8 cellular contexts compared by ENCODE assay signal in the genomic region with DNA sequence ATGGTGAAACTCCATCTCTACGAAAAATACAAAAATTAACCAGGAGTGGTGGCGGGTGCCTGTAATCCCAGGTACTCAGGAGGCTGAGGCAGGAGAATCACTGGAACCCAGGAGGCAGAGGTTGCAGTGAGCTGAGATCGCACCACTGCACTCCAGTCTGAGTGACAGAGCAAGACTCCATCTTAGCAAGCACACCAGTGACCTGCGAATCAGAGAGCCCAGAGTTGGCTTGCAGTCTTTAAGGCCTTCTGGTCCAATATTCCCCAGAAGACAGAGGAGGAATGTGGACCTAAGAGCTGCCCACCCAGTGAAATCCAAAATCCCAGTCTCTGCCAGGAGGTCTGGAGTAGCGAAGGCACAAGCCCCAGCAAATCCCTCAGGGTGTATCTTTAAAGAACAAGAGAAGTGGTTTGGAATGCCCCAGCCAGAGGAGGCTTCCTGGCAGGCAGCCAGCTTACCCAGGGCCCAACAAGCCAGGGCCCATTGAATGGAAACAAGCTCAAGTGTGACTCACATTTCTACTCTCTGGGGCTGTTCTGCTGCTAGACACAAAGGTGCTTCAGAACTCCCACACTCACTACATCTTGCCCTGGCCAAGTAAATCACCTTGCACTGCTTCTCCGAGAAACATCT. TPM values are rescaled to one million over a fixed set of nuclear protein-coding genes. Genes with fewer than 3 reads are reported as not detected.
A peak's percentile ranks its signal among the peaks of the same experiment; 100 is the strongest.
DNase-seq lines count a peak whose midpoint lies in the region; ATAC-seq and TF ChIP-seq lines count a peak whose summit lies in the region.

No MANE protein-coding gene starts in this region.

- H3K36me3 Mint-ChIP-seq in Calu3 (ENCODE audit: insufficient read depth, unreplicated experiment), result no peaks in the 10 kb centered on the region
- no peaks in the 10 kb centered on the region for H3K36me3 Mint-ChIP-seq in T-helper 2 cell treated with Interferon-gamma antibody and Interleukin-4, amounts not matched to agents 5 μg/mL and 100 μg/mL, for 36 hours (ENCODE audit: low read depth)

- BruUV-seq in Calu3 (replicated peaks; lab: Mats Ljungman, UMichigan), result no TSS peak

- no peaks in the 10 kb centered on the region for H3K27me3 Mint-ChIP-seq in Calu3 (ENCODE audit: unreplicated experiment)
- peaks cover 4% of the 10 kb centered on the region for H3K27me3 Mint-ChIP-seq in T-helper 2 cell treated with Interferon-gamma antibody and Interleukin-4, amounts not matched to agents 5 μg/mL and 100 μg/mL, for 36 hours (ENCODE audit: low read depth)

- no peak overlapping the region for H3K4me3 Mint-ChIP-seq in Calu3 (ENCODE audit: low read depth, unreplicated experiment)
- no peak overlapping the region for H3K4me3 Mint-ChIP-seq in T-helper 2 cell treated with Interferon-gamma antibody and Interleukin-4, amounts not matched to agents 5 μg/mL and 100 μg/mL, for 36 hours

- H3K27ac Mint-ChIP-seq in Calu3 (ENCODE audit: unreplicated experiment), result no peak overlapping the region
- H3K27ac Mint-ChIP-seq in T-helper 2 cell treated with Interferon-gamma antibody and Interleukin-4, amounts not matched to agents 5 μg/mL and 100 μg/mL, for 36 hours, result no peak overlapping the region

- DNase-seq in Calu3 (peak; percentile 76), HT-29 (ENCODE audit: low spot score) (peak; percentile 26), retina (no peak), occipital lobe (lab: John Stamatoyannopoulos, UW) (no peak)
- peak; percentile 31 for DNase-seq in T-helper 2 cell treated with Interferon-gamma antibody and Interleukin-4, amounts not matched to agents 5 μg/mL and 100 μg/mL, for 36 hours (ENCODE audit: low spot score)
- DNase-seq in stimulated activated CD4-positive, alpha-beta T cell treated with anti-CD3 and anti-CD28 coated beads, TNF-alpha, amount 100 ng/mL, for 4 hours (ENCODE audit: low read depth in 3 of 3), result peak; percentile 16 to 38 (median 26)

- TF ChIP-seq CTCF in Calu3 (IDR thresholded peaks at IDR 0.05; ENCODE audit: unreplicated experiment), result no peak

- intact Hi-C loops in Calu3 (cut with micrococcal nuclease; ENCODE audit: unreplicated experiment), result no loop called here

- H3K9me3 Mint-ChIP-seq in Calu3 (ENCODE audit: low read depth, unreplicated experiment), result no peaks in the 10 kb centered on the region
- no peaks in the 10 kb centered on the region for H3K9me3 Mint-ChIP-seq in T-helper 2 cell treated with Interferon-gamma antibody and Interleukin-4, amounts not matched to agents 5 μg/mL and 100 μg/mL, for 36 hours

- ATAC-seq in esophagus mucosa (peak; percentile 91), HG03097 (IDR thresholded peaks at IDR 0.05; ENCODE audit: low FRiP score, unreplicated experiment) (no peak)

- H3K4me1 Mint-ChIP-seq in Calu3 (ENCODE audit: low read depth, unreplicated experiment), result peaks cover 25% of the 10 kb centered on the region
- H3K4me1 Mint-ChIP-seq in T-helper 2 cell treated with Interferon-gamma antibody and Interleukin-4, amounts not matched to agents 5 μg/mL and 100 μg/mL, for 36 hours (ENCODE audit: low read depth), result no peaks in the 10 kb centered on the region

- CTCF ChIA-PET in Calu3 (lab: Charles Lee), result interaction anchor here (1.0 to 1.2 kb wide), 3 partner anchors 9 to 123 kb away, joined by 3 to 4 read pairs (median 3); no protein-coding TSS in a partner anchor

RNA-seq across cellular contexts. Expression of a gene that starts 23.9 kb away (rescaled TPM):
- total RNA-seq in Calu3 (2022), result 3.8 and 8.4 TPM in 2 replicates
- total RNA-seq in HT-29 (2014; rRNA removed; shearing (Covaris generic)), result 0.29 TPM in 1 of 2 replicates, not detected in the other
- 4.0 TPM for total RNA-seq in esophagus mucosa
- total RNA-seq in occipital lobe, result 93.4 TPM

Comparison
In these comparisons a context has a peak if more than half of its experiments do, and no peak if none do; other contexts are left out.
1. DNase-seq: peak in Calu3 (single experiment), HT-29 (single experiment), T-helper 2 cell treated with Interferon-gamma antibody and Interleukin-4, amounts not matched to agents 5 μg/mL and 100 μg/mL, for 36 hours (single experiment) and stimulated activated CD4-positive, alpha-beta T cell treated with anti-CD3 and anti-CD28 coated beads, TNF-alpha, amount 100 ng/mL, for 4 hours (3 of 3); none in retina (single experiment) and occipital lobe (single experiment).
2. RNA of a gene that starts 23.9 kb away (total RNA-seq): 93.4 TPM in occipital lobe (single experiment); 3.8 to 8.4 TPM in Calu3, 4.0 TPM in esophagus mucosa (single experiment) and 0.29 TPM in HT-29; every median in the first group is over 10 times any median in the second.